ENCODE assay signal across 10 cellular contexts in the genomic region with DNA sequence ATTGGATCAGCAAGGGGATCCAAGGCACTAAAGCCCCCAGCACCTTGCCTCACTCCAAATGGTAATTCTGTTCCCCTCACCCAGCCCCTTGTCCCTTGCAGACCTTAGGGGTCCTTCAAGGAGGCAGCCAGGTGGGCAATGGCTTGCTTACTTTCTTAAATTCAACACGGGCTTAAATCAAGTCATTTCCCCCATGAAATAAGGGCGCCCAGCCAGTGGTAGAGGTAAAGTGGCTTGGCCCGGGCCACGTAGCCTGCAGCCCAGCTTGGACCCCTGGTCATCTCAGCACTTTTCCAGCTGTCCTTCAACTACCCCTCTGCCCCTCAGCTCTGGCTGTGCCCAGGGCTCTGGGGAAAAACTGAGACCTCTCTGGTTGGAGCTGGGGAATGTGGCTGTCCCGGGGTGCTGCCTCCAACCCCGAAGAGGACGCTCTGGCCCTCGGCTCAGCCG. TPM values are rescaled to one million over a fixed set of nuclear protein-coding genes. Genes with fewer than 3 reads are reported as not detected.
A peak's percentile ranks its signal among the peaks of the same experiment; 100 is the strongest.
DNase-seq lines count a peak whose midpoint lies in the region; ATAC-seq, FAIRE-seq and TF ChIP-seq lines count a peak whose summit lies in the region.
"Had no signal": no experiment of that assay in that cellular context is flagged by ENCODE, and none has a peak within 500 bp of the region (broad histone marks: within the 10 kb centered on the region; RNA-seq: fewer than 3 reads in every experiment).

No MANE protein-coding gene starts in this region.

- H3K27me3 ChIP-seq in ACC112 (ENCODE audit: insufficient read depth, low read length) (no peaks in the 10 kb centered on the region), ascending aorta (no peaks in the 10 kb centered on the region), pancreas (no peaks in the 10 kb centered on the region)
- H3K27me3 ChIP-seq: body of pancreas had no signal

- DNase-seq in ascending aorta (ENCODE audit: low spot score in 2 of 2) (no peak), AML-193 (lab: John Stamatoyannopoulos, UW) (no peak), NCI-H774 (lab: John Stamatoyannopoulos, UW) (no peak), NCI-H1436 treated with DMSO at 0.1 percent for 48 hours (lab: John Stamatoyannopoulos, UW) (no peak), pancreas (no peak)
- DNase-seq in naive thymus-derived CD8-positive, alpha-beta T cell: peak in 1 of 10 donors; percentile 41
- DNase-seq: NCI-H2081 had no signal

- peak overlapping the region; percentile 92 to 99 (median 97) for H3K27ac Mint-ChIP-seq in naive thymus-derived CD8-positive, alpha-beta T cell

- H3K4me3 ChIP-seq in ACC112 (ENCODE audit: low read depth, low read length) (no peak overlapping the region), GM12875 (ENCODE audit: low read depth, low read length) (peak overlapping the region; percentile 39), ascending aorta (peak overlapping the region; percentile 29 to 56), pancreas (peak overlapping the region in 1 of 4 donors; percentile 26)
- H3K4me3 ChIP-seq: body of pancreas had no signal

- peaks cover 19% of the 10 kb centered on the region for H3K4me1 ChIP-seq in ACC112 (ENCODE audit: control insufficient read depth, insufficient read depth, low read length, unreplicated experiment)
- peaks cover 25 to 33% of the 10 kb centered on the region in 2 donors for H3K4me1 ChIP-seq in ascending aorta
- peaks cover 0 to 6% (median 0%) of the 10 kb centered on the region in 3 donors for H3K4me1 ChIP-seq in pancreas

- no peaks in the 10 kb centered on the region for H3K36me3 ChIP-seq in ACC112 (ENCODE audit: insufficient read depth, low read length)
- no peaks in the 10 kb centered on the region for H3K36me3 ChIP-seq in ascending aorta
- no peaks in the 10 kb centered on the region for H3K36me3 ChIP-seq in pancreas

- no peaks in the 10 kb centered on the region for H3K9me3 Mint-ChIP-seq in naive thymus-derived CD8-positive, alpha-beta T cell

- H3K27me3 Mint-ChIP-seq in naive thymus-derived CD8-positive, alpha-beta T cell: no peaks in the 10 kb centered on the region

- H3K79me2 ChIP-seq in ACC112 (ENCODE audit: control insufficient read depth, insufficient read depth, low read length, unreplicated experiment): no peaks in the 10 kb centered on the region

- peak overlapping the region; percentile 92 to 99 (median 96) for H3K4me3 Mint-ChIP-seq in naive thymus-derived CD8-positive, alpha-beta T cell

- POLR2A ChIA-PET in naive thymus-derived CD8-positive, alpha-beta T cell (lab: Charles Lee): interaction anchor here (0.9 to 6.8 kb wide), 10 partner anchors 11 to 75 kb away, joined by 3 to 79 read pairs (median 24); partner anchors contain the start of genes RCN2 and TSPAN3

- TF ChIP-seq CTCF in GM12875 (IDR thresholded peaks at IDR 0.05; ENCODE audit: borderline replicate concordance, insufficient read depth, low read depth, low read length) (no peak), ascending aorta (IDR thresholded peaks at IDR 0.05) (no peak), pancreas (IDR thresholded peaks at IDR 0.05) (no peak)

- peak overlapping the region; percentile 53 for H2AFZ ChIP-seq in ACC112 (ENCODE audit: low read length, unreplicated experiment)

- no peak overlapping the region for H3K27ac ChIP-seq in ACC112 (ENCODE audit: low read depth, low read length)
- H3K27ac ChIP-seq in ascending aorta: peak overlapping the region; percentile 94 to 97
- H3K27ac ChIP-seq in pancreas: no peak overlapping the region

- FAIRE-seq in pancreas (lab: Jason Lieb, UNC): no peak

- H3K4me1 Mint-ChIP-seq in naive thymus-derived CD8-positive, alpha-beta T cell: peaks cover 33 to 84% (median 68%) of the 10 kb centered on the region in 4 donors

- no peak for ATAC-seq in naive thymus-derived CD8-positive, alpha-beta T cell
- ATAC-seq in pancreas: no peak

- no peaks in the 10 kb centered on the region for H3K9me3 ChIP-seq in ascending aorta
- H3K9me3 ChIP-seq in pancreas: no peaks in the 10 kb centered on the region
- H3K9me3 ChIP-seq: body of pancreas had no signal

- H3K36me3 Mint-ChIP-seq in naive thymus-derived CD8-positive, alpha-beta T cell: peaks cover 0 to 22% (median 0%) of the 10 kb centered on the region in 3 donors

- intact Hi-C loops in ascending aorta (cut with DNase I): no loop called here
- intact Hi-C loops in pancreas (cut with DNase I): no loop called here

- 76 to 81% methylated on average over 9 of the region's 9 CpGs for WGBS in pancreas, 2 donors

RNA-seq across cellular contexts. Expression of gene PSTPIP1, which starts 1.2 kb away (rescaled TPM):
- total RNA-seq in ascending aorta (14.6 TPM), pancreas (1 to 10 TPM in 4 of 6 donors, under 1 TPM in 1, not detected in 1; 0.83 to 4.9 (median 3.1) TPM)
- 100 to 1,000 TPM; 118 to 124 TPM for total RNA-seq in naive thymus-derived CD8-positive, alpha-beta T cell
- polyA plus RNA-seq in naive thymus-derived CD8-positive, alpha-beta T cell: 10 to 100 TPM; 34.0 to 50.6 (median 41.8) TPM
- polyA plus RNA-seq in pancreas: 1 to 10 TPM; 3.6 to 6.2 TPM

Comparison
In these comparisons a context has a peak if more than half of its experiments do, and no peak if none do; other contexts are left out.
1. H3K27ac ChIP-seq: peak in ascending aorta (2 of 2); none in ACC112 (single experiment) and pancreas (0 of 4).